In the genomic region with DNA sequence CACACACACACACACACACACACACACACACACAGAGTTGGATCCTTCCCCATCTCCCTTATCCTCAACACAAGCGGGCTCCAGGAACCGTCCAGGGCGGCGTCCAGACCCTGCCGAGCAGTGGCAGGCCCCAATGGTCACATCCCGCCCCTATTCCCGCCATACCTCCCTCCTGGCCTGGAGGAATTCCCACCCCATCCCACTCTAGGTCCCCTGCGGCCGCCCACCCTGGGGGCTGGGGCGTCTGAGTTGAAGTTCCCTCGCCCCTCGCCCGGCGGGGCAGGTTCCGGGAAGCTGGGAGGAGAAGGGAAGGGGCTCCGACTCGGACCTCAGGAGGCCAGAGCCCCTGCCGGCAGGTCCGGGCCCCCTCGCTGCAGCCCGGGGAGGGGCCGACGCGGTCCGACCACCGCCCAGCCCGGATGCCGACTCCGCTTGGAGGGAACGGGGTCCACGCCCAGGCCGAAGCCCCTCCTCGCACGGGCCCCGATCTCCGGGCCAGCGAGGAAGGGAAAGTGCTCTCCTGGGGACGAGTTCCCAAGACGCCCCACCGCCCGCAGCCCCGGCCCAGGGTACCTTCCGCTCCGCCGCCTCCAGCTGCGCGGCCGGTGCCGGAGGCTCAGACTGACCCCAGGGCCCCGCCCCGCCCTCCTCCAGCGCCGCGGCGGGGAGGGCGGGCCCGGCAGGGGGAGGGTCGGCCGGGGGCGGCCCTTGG, we compare ENCODE assay signal across 1 cellular context.
TF ChIP-seq lines count a peak whose summit lies in the region.

Gene RHOC (minus strand): TSS at position 623 of the 712 bp plus-strand sequence. CDS start 3,328 bp downstream, outside the sequence.

TF ChIP-seq in HepG2, 621 proteins besides CTCF, POLR2A, EP300 and RAD21 (continued from another document and continues in another):
- TF ChIP-seq, protein P1, sequence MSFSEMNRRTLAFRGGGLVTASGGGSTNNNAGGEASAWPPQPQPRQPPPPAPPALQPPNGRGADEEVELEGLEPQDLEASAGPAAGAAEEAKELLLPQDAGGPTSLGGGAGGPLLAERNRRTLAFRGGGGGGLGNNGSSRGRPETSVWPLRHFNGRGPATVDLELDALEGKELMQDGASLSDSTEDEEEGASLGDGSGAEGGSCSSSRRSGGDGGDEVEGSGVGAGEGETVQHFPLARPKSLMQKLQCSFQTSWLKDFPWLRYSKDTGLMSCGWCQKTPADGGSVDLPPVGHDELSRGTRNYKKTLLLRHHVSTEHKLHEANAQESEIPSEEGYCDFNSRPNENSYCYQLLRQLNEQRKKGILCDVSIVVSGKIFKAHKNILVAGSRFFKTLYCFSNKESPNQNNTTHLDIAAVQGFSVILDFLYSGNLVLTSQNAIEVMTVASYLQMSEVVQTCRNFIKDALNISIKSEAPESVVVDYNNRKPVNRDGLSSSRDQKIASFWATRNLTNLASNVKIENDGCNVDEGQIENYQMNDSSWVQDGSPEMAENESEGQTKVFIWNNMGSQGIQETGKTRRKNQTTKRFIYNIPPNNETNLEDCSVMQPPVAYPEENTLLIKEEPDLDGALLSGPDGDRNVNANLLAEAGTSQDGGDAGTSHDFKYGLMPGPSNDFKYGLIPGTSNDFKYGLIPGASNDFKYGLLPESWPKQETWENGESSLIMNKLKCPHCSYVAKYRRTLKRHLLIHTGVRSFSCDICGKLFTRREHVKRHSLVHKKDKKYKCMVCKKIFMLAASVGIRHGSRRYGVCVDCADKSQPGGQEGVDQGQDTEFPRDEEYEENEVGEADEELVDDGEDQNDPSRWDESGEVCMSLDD (CRISPR knock-in tag; IDR thresholded peaks at IDR 0.05; ENCODE audit: borderline replicate concordance), result 0 out of 2 replicates have a peak, but pooled peaks have one; percentile 13
- TF ChIP-seq, protein P2, sequence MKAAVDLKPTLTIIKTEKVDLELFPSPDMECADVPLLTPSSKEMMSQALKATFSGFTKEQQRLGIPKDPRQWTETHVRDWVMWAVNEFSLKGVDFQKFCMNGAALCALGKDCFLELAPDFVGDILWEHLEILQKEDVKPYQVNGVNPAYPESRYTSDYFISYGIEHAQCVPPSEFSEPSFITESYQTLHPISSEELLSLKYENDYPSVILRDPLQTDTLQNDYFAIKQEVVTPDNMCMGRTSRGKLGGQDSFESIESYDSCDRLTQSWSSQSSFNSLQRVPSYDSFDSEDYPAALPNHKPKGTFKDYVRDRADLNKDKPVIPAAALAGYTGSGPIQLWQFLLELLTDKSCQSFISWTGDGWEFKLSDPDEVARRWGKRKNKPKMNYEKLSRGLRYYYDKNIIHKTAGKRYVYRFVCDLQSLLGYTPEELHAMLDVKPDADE (CRISPR knock-in tag; IDR thresholded peaks at IDR 0.05), result no peak
- no peak for TF ChIP-seq ZNF782 (CRISPR knock-in tag; IDR thresholded peaks at IDR 0.05; ENCODE audit: borderline replicate concordance)
- no peak for TF ChIP-seq ZBTB42 (CRISPR knock-in tag; IDR thresholded peaks at IDR 0.05)
- TF ChIP-seq SMARCE1 (IDR thresholded peaks at IDR 0.05; ENCODE audit: borderline replicate concordance), result no peak
- no peak for TF ChIP-seq NCOA2 (CRISPR knock-in tag; IDR thresholded peaks at IDR 0.05)
- peak; percentile 59 for TF ChIP-seq IKZF4 (CRISPR knock-in tag; IDR thresholded peaks at IDR 0.05; ENCODE audit: borderline replicate concordance, low read depth, not compliant biosample characterization)
- no peak for TF ChIP-seq EHMT2 (IDR thresholded peaks at IDR 0.05; ENCODE audit: borderline replicate concordance, low read depth, low read length)
- no peak for TF ChIP-seq DMTF1 (CRISPR knock-in tag; IDR thresholded peaks at IDR 0.05)
- TF ChIP-seq AFF4 (CRISPR knock-in tag; IDR thresholded peaks at IDR 0.05), result no peak
- TF ChIP-seq NRL (CRISPR knock-in tag; IDR thresholded peaks at IDR 0.05; ENCODE audit: borderline replicate concordance), result no peak
- no peak for TF ChIP-seq NR2F2 (IDR thresholded peaks at IDR 0.05; ENCODE audit: borderline replicate concordance, low read depth)
- no peak for TF ChIP-seq KIAA2018 (CRISPR knock-in tag; IDR thresholded peaks at IDR 0.05; ENCODE audit: borderline replicate concordance)
- TF ChIP-seq NCOR1 (IDR thresholded peaks at IDR 0.05; ENCODE audit: borderline replicate concordance, low read length), result no peak
- TF ChIP-seq, protein P3, sequence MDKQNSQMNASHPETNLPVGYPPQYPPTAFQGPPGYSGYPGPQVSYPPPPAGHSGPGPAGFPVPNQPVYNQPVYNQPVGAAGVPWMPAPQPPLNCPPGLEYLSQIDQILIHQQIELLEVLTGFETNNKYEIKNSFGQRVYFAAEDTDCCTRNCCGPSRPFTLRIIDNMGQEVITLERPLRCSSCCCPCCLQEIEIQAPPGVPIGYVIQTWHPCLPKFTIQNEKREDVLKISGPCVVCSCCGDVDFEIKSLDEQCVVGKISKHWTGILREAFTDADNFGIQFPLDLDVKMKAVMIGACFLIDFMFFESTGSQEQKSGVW (CRISPR knock-in tag; IDR thresholded peaks at IDR 0.05; ENCODE audit: borderline replicate concordance), result no peak
- no peak for TF ChIP-seq MTF2 (CRISPR knock-in tag; IDR thresholded peaks at IDR 0.05; ENCODE audit: borderline replicate concordance)
- no peak; the same call in 1 of the 2 replicates for TF ChIP-seq JDP2 (CRISPR knock-in tag; IDR thresholded peaks at IDR 0.05; ENCODE audit: borderline replicate concordance)
- TF ChIP-seq GLMP (CRISPR knock-in tag; IDR thresholded peaks at IDR 0.05; ENCODE audit: borderline replicate concordance), result no peak
- TF ChIP-seq KLF16 (CRISPR knock-in tag; IDR thresholded peaks at IDR 0.05), result peak in 1 of 2 experiments; percentile 5; a peak in 1 of 4 replicates
- no peak for TF ChIP-seq ZNF557 (CRISPR knock-in tag; IDR thresholded peaks at IDR 0.05)
- no peak for TF ChIP-seq SIN3B (IDR thresholded peaks at IDR 0.05; ENCODE audit: low read length)
- no peak for TF ChIP-seq FOXA1 (IDR thresholded peaks at IDR 0.05)
- no peak for TF ChIP-seq FOXA1 (CRISPR knock-in tag; IDR thresholded peaks at IDR 0.05)
- peak; percentile 68; the same call in 1 of the 2 replicates for TF ChIP-seq ZNF451 (CRISPR knock-in tag; IDR thresholded peaks at IDR 0.05)
- no peak for TF ChIP-seq FOSL2 (CRISPR knock-in tag; IDR thresholded peaks at IDR 0.05)
- TF ChIP-seq ZNF121 (CRISPR knock-in tag; IDR thresholded peaks at IDR 0.05), result no peak
- TF ChIP-seq, protein P4, sequence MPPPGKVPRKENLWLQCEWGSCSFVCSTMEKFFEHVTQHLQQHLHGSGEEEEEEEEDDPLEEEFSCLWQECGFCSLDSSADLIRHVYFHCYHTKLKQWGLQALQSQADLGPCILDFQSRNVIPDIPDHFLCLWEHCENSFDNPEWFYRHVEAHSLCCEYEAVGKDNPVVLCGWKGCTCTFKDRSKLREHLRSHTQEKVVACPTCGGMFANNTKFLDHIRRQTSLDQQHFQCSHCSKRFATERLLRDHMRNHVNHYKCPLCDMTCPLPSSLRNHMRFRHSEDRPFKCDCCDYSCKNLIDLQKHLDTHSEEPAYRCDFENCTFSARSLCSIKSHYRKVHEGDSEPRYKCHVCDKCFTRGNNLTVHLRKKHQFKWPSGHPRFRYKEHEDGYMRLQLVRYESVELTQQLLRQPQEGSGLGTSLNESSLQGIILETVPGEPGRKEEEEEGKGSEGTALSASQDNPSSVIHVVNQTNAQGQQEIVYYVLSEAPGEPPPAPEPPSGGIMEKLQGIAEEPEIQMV (CRISPR knock-in tag; IDR thresholded peaks at IDR 0.05; ENCODE audit: low read depth), result no peak
- no peak for TF ChIP-seq ZNF282 (IDR thresholded peaks at IDR 0.05; ENCODE audit: partially characterized antibody)
